6 cellular contexts compared by ENCODE assay signal in genomic region chr11:116244425-116244824, GRCh38.
"Had no signal": no experiment of that assay in that cellular context is flagged by ENCODE, and none has a peak within 500 bp of the region (broad histone marks: within the 10 kb centered on the region; RNA-seq: fewer than 3 reads in every experiment).

No MANE protein-coding gene starts in this region.

- H3K4me3 Mint-ChIP-seq: HFFc6 had no signal

- H3K4me3 ChIP-seq: HAP-1, K562 had no signal

- H3K4me1 ChIP-seq: HAP-1 had no signal

- H3K9me3 ChIP-seq: HAP-1 had no signal

- H3K36me3 ChIP-seq: HAP-1 had no signal

- H3K27ac Mint-ChIP-seq: HFFc6 had no signal

- ATAC-seq: HCT116, K562 had no signal

- DNase-seq: GOT3, HFFc6, IMR-90 had no signal
